11 cellular contexts compared by ENCODE assay signal in genomic region chr6:44232676-44233559, GRCh38. TPM values are rescaled to one million over a fixed set of nuclear protein-coding genes. Genes with fewer than 3 reads are reported as not detected.
DNase-seq lines count a peak whose midpoint lies in the region; ATAC-seq and TF ChIP-seq lines count a peak whose summit lies in the region.
"Had no signal": no experiment of that assay in that cellular context is flagged by ENCODE, and none has a peak within 500 bp of the region (broad histone marks: within the 10 kb centered on the region; RNA-seq: fewer than 3 reads in every experiment).

No MANE protein-coding gene starts in this region.

- peaks cover 19% of the 10 kb centered on the region for H3F3A ChIP-seq in neural progenitor cell (ENCODE audit: low read depth)
- peaks cover 18% of the 10 kb centered on the region for H3F3A ChIP-seq in SK-N-SH (replicated peaks; ENCODE audit: insufficient read depth)

- H3K27me3 ChIP-seq in heart right ventricle (no peaks in the 10 kb centered on the region), neural progenitor cell (no peaks in the 10 kb centered on the region), SK-N-SH (ENCODE audit: insufficient read depth) (no peaks in the 10 kb centered on the region), BE2C (no peaks in the 10 kb centered on the region)

- no peaks in the 10 kb centered on the region for H4K20me1 ChIP-seq in neural progenitor cell (ENCODE audit: low read depth)
- H4K20me1 ChIP-seq in SK-N-SH (ENCODE audit: insufficient read depth): no peaks in the 10 kb centered on the region

- H3K9me3 Mint-ChIP-seq in neural progenitor cell: no peaks in the 10 kb centered on the region
- no peaks in the 10 kb centered on the region for H3K9me3 Mint-ChIP-seq in type B pancreatic cell

- POLR2A ChIA-PET in SK-N-SH (lab: Yijun Ruan, JAX): interaction anchor here (2.0 to 3.2 kb wide), 3 partner anchors 9 to 13 kb away, joined by 9 to 48 read pairs (median 20); partner anchors contain the start of genes HSP90AB1 and SLC29A1

- H3K9me3 ChIP-seq in heart right ventricle (no peaks in the 10 kb centered on the region), neural progenitor cell (ENCODE audit: low read depth) (no peaks in the 10 kb centered on the region), SK-N-SH (no peaks in the 10 kb centered on the region), BE2C (no peaks in the 10 kb centered on the region)

- WGBS in heart right ventricle, 2 donors: 59 to 71% methylated on average over 15 to 16 of the region's 16 CpGs
- 94% methylated on average over 13 of the region's 16 CpGs for WGBS in SK-N-SH (ENCODE audit: low lambda C conversion rate)

- H3K4me3 Mint-ChIP-seq in neural progenitor cell: no peak overlapping the region
- no peak overlapping the region for H3K4me3 Mint-ChIP-seq in type B pancreatic cell

- H3K4me2 ChIP-seq in neural progenitor cell: no peak overlapping the region
- H3K4me2 ChIP-seq in SK-N-SH: no peak overlapping the region
- H3K4me2 ChIP-seq: PC-9 had no signal

- TF ChIP-seq RAD21 in SK-N-SH (IDR thresholded peaks at IDR 0.05; ENCODE audit: low read length): no peak

- intact Hi-C loops in heart right ventricle (cut with DNase I) (loop anchor here in 4 of 10 donors (5.0 to 10.0 kb wide), 3 partner anchors 61 to 138 kb away; no protein-coding TSS in a partner anchor), Right ventricle myocardium inferior (cut with DNase I) (no loop called here)

- peaks cover 9% of the 10 kb centered on the region for H3K36me3 Mint-ChIP-seq in neural progenitor cell
- no peaks in the 10 kb centered on the region for H3K36me3 Mint-ChIP-seq in type B pancreatic cell

- no peaks in the 10 kb centered on the region for H3K79me2 ChIP-seq in neural progenitor cell (ENCODE audit: low read depth)
- no peaks in the 10 kb centered on the region for H3K79me2 ChIP-seq in SK-N-SH (ENCODE audit: insufficient read depth)

- CTCF ChIA-PET in SK-N-SH (lab: Yijun Ruan, JAX): interaction anchor here (1.2 to 8.5 kb wide), 10 partner anchors 11 to 154 kb away, joined by 5 to 224 read pairs (median 10); partner anchors contain the start of genes HSP90AB1, MYMX and SLC29A1

- H3K9me2 ChIP-seq in SK-N-SH: no peaks in the 10 kb centered on the region

- H3K36me3 ChIP-seq in heart right ventricle (peaks cover 0 to 56% (median 24%) of the 10 kb centered on the region in 9 donors), neural progenitor cell (no peaks in the 10 kb centered on the region), SK-N-SH (replicated peaks in 1 of 2; ENCODE audit: control insufficient read depth in 1 of 2, insufficient read depth in 2 of 2, low read length in 1 of 2) (peaks cover 0 to 6% of the 10 kb centered on the region in 2 experiments), BE2C (peaks cover 67% of the 10 kb centered on the region)

- TF ChIP-seq CTCF in heart right ventricle (IDR thresholded peaks at IDR 0.05) (no peak), neural progenitor cell (IDR thresholded peaks at IDR 0.05) (no peak), type B pancreatic cell (conservative IDR thresholded peaks at IDR 0.05) (no peak), SK-N-SH (IDR thresholded peaks at IDR 0.05) (no peak), BE2C (IDR thresholded peaks at IDR 0.05; ENCODE audit: low read depth, low read length) (no peak)

- H3K27ac Mint-ChIP-seq in neural progenitor cell (peak overlapping the region; percentile 53), type B pancreatic cell (peak overlapping the region; percentile 34)

- peaks cover 26 to 97% (median 74%) of the 10 kb centered on the region in 9 donors for H3K4me1 ChIP-seq in heart right ventricle
- H3K4me1 ChIP-seq in neural progenitor cell: peaks cover 8% of the 10 kb centered on the region
- peaks cover 26 to 78% of the 10 kb centered on the region in 2 experiments for H3K4me1 ChIP-seq in SK-N-SH (ENCODE audit: control insufficient read depth in 1 of 2, insufficient read depth in 2 of 2, low read depth in 1 of 2, low read length in 1 of 2)
- H3K4me1 ChIP-seq in BE2C: peaks cover 35% of the 10 kb centered on the region

- H3K27me3 Mint-ChIP-seq in neural progenitor cell (ENCODE audit: insufficient read depth, low read depth) (peaks cover 9% of the 10 kb centered on the region), type B pancreatic cell (no peaks in the 10 kb centered on the region)

- H3K9ac ChIP-seq in neural progenitor cell (no peak overlapping the region), SK-N-SH (no peak overlapping the region)

- H3K4me1 Mint-ChIP-seq in neural progenitor cell (peaks cover 24% of the 10 kb centered on the region), type B pancreatic cell (ENCODE audit: unreplicated experiment) (peaks cover 36% of the 10 kb centered on the region)

- H3K27ac ChIP-seq in heart right ventricle: peak overlapping the region; percentile 52 to 98 (median 90)
- H3K27ac ChIP-seq in caudate nucleus (ENCODE audit: low read depth, low read length): peak overlapping the region; percentile 86
- no peak overlapping the region for H3K27ac ChIP-seq in neural progenitor cell
- peak overlapping the region in 1 of 2 experiments; percentile 91; a peak in 3 of 4 replicates for H3K27ac ChIP-seq in SK-N-SH (ENCODE audit: low read depth in 2 of 2, low read length in 1 of 2)
- H3K27ac ChIP-seq: PC-9 had no signal

- H2AFZ ChIP-seq in neural progenitor cell (replicated peaks): no peak overlapping the region
- no peak overlapping the region for H2AFZ ChIP-seq in SK-N-SH (ENCODE audit: low read depth)
- H2AFZ ChIP-seq: PC-9 had no signal

- H3K4me3 ChIP-seq in heart right ventricle: no peak overlapping the region
- no peak overlapping the region for H3K4me3 ChIP-seq in neural progenitor cell
- no peak overlapping the region for H3K4me3 ChIP-seq in SK-N-SH (ENCODE audit: low read depth in 2 of 2, low read length in 1 of 2)
- no peak overlapping the region for H3K4me3 ChIP-seq in BE2C (ENCODE audit: low read depth, low read length)
- H3K4me3 ChIP-seq: PC-9 had no signal

- DNase-seq in heart right ventricle (peak in 1 of 2 donors; percentile 22), Right ventricle myocardium inferior (ENCODE audit: missing footprints) (no peak), caudate nucleus (lab: John Stamatoyannopoulos, UW) (no peak), neural progenitor cell (ENCODE audit: low spot score) (no peak), type B pancreatic cell (ENCODE audit: extremely low spot score, unreplicated experiment) (no peak), SK-N-SH (no peak), BE2C (no peak)
- DNase-seq: activated effector memory CD4-positive, alpha-beta T cell treated with Interleukin-2 at 50 U/mL for 16 hours; AML-193 had no signal

- no peak for TF ChIP-seq EP300 in SK-N-SH (IDR thresholded peaks at IDR 0.05; ENCODE audit: borderline replicate concordance in 1 of 2, low read depth in 1 of 2, low read length in 1 of 2)

- ATAC-seq in heart right ventricle: no peak
- no peak for ATAC-seq in Right ventricle myocardium inferior
- no peak for ATAC-seq in GM19397 (IDR thresholded peaks at IDR 0.05; ENCODE audit: unreplicated experiment)

RNA-seq across cellular contexts. Expression of gene SLC29A1, which starts 9.5 kb away (rescaled TPM):
- total RNA-seq in heart right ventricle: 100 to 1,000 TPM; 104 to 198 (median 146) TPM
- 10 to 100 TPM; 46.3 to 90.9 TPM for polyA plus RNA-seq in heart right ventricle
- total RNA-seq in Right ventricle myocardium inferior: 170 TPM
- 34.8 and 69.7 TPM in 2 replicates for total RNA-seq in neural progenitor cell (ENCODE audit: low replicate concordance)
- total RNA-seq in type B pancreatic cell (ENCODE audit: low replicate concordance): 33.6 and 50.9 TPM in 2 replicates
- 44.5 and 49.7 TPM in 2 replicates for polyA plus RNA-seq in SK-N-SH (2012; rRNA removed)
- polyA plus RNA-seq in SK-N-SH (2012; cell fraction: cytosol; rRNA removed): 23.7 and 34.3 TPM in 2 replicates
- polyA plus RNA-seq in SK-N-SH (2012; cell fraction: nucleus; rRNA removed): 72.9 and 74.9 TPM in 2 replicates
- polyA plus RNA-seq in BE2C (2012; ENCODE audit: insufficient read depth, insufficient read length, low read depth): 184 TPM

RNA-seq across cellular contexts. Expression of gene HSP90AB1, which starts 14.0 kb away (rescaled TPM):
- total RNA-seq in heart right ventricle: 1,000 to 10,000 TPM in 4 of 10 donors, 100 to 1,000 TPM in 6; 675 to 1,053 (median 920) TPM
- 100 to 1,000 TPM; 235 to 764 TPM for polyA plus RNA-seq in heart right ventricle
- 867 TPM for total RNA-seq in Right ventricle myocardium inferior
- total RNA-seq in neural progenitor cell (ENCODE audit: low replicate concordance): 1,851 and 2,068 TPM in 2 replicates
- total RNA-seq in type B pancreatic cell (ENCODE audit: low replicate concordance): 880 and 1,082 TPM in 2 replicates
- polyA plus RNA-seq in SK-N-SH (2012; rRNA removed): 843 and 1,069 TPM in 2 replicates
- 915 and 1,057 TPM in 2 replicates for polyA plus RNA-seq in SK-N-SH (2012; cell fraction: cytosol; rRNA removed)
- 744 and 797 TPM in 2 replicates for polyA plus RNA-seq in SK-N-SH (2012; cell fraction: nucleus; rRNA removed)
- polyA plus RNA-seq in BE2C (2012; ENCODE audit: insufficient read depth, insufficient read length, low read depth): 666 TPM

RNA-seq across cellular contexts. Expression of gene MYMX, which starts 16.2 kb away (rescaled TPM):
- total RNA-seq in heart right ventricle: 1 to 10 TPM in 2 of 10 donors, under 1 TPM in 3, not detected in 5; 0.41 to 2.3 (median 0.86) TPM
- polyA plus RNA-seq in heart right ventricle: under 1 TPM in 1 of 2 donors, not detected in 1; 0.91 TPM
- total RNA-seq in Right ventricle myocardium inferior: not detected
- total RNA-seq in neural progenitor cell (ENCODE audit: low replicate concordance): 0.54 and 1.5 TPM in 2 replicates
- 0.53 and 0.59 TPM in 2 replicates for total RNA-seq in type B pancreatic cell (ENCODE audit: low replicate concordance)
- 0.13 TPM in 1 of 2 replicates, not detected in the other for polyA plus RNA-seq in SK-N-SH (2012; rRNA removed)
- polyA plus RNA-seq in SK-N-SH (2012; cell fraction: cytosol; rRNA removed): not detected in 2 replicates
- not detected in 2 replicates for polyA plus RNA-seq in SK-N-SH (2012; cell fraction: nucleus; rRNA removed)
- 5.1 TPM for polyA plus RNA-seq in BE2C (2012; ENCODE audit: insufficient read depth, insufficient read length, low read depth)
- total RNA-seq: PC-9 had no signal

RNA-seq across cellular contexts. Expression of gene SLC35B2, which starts 24.4 kb away (rescaled TPM):
- total RNA-seq in heart right ventricle (10 to 100 TPM; 19.4 to 29.8 (median 23.7) TPM), Right ventricle myocardium inferior (21.3 TPM), neural progenitor cell (ENCODE audit: low replicate concordance) (33.9 and 47.0 TPM in 2 replicates), type B pancreatic cell (ENCODE audit: low replicate concordance) (39.6 and 46.1 TPM in 2 replicates)
- polyA plus RNA-seq in heart right ventricle (10 to 100 TPM in 1 of 2 donors, 1 to 10 TPM in 1; 9.1 to 27.2 TPM), SK-N-SH (2012; rRNA removed) (125 and 163 TPM in 2 replicates)
- 69.7 and 109 TPM in 2 replicates for polyA plus RNA-seq in SK-N-SH (2012; cell fraction: cytosol; rRNA removed)
- polyA plus RNA-seq in SK-N-SH (2012; cell fraction: nucleus; rRNA removed): 108 and 123 TPM in 2 replicates
- polyA plus RNA-seq in BE2C (2012; ENCODE audit: insufficient read depth, insufficient read length, low read depth): 111 TPM

RNA-seq across cellular contexts. Expression of gene NFKBIE, which starts 32.4 kb away (rescaled TPM):
- total RNA-seq in heart right ventricle (1 to 10 TPM; 1.5 to 8.7 (median 3.4) TPM), Right ventricle myocardium inferior (2.4 TPM), neural progenitor cell (ENCODE audit: low replicate concordance) (5.1 and 15.5 TPM in 2 replicates), type B pancreatic cell (ENCODE audit: low replicate concordance) (9.2 and 10.7 TPM in 2 replicates)
- polyA plus RNA-seq in heart right ventricle (1 to 10 TPM; 5.7 to 5.9 TPM), SK-N-SH (2012; rRNA removed) (5.8 and 6.4 TPM in 2 replicates)
- polyA plus RNA-seq in SK-N-SH (2012; cell fraction: cytosol; rRNA removed): 4.0 and 4.4 TPM in 2 replicates
- 7.8 and 12.0 TPM in 2 replicates for polyA plus RNA-seq in SK-N-SH (2012; cell fraction: nucleus; rRNA removed)
- 26.2 TPM for polyA plus RNA-seq in BE2C (2012; ENCODE audit: insufficient read depth, insufficient read length, low read depth)
